Comparison of ENCODE assay signal across 9 cellular contexts in the genomic region with DNA sequence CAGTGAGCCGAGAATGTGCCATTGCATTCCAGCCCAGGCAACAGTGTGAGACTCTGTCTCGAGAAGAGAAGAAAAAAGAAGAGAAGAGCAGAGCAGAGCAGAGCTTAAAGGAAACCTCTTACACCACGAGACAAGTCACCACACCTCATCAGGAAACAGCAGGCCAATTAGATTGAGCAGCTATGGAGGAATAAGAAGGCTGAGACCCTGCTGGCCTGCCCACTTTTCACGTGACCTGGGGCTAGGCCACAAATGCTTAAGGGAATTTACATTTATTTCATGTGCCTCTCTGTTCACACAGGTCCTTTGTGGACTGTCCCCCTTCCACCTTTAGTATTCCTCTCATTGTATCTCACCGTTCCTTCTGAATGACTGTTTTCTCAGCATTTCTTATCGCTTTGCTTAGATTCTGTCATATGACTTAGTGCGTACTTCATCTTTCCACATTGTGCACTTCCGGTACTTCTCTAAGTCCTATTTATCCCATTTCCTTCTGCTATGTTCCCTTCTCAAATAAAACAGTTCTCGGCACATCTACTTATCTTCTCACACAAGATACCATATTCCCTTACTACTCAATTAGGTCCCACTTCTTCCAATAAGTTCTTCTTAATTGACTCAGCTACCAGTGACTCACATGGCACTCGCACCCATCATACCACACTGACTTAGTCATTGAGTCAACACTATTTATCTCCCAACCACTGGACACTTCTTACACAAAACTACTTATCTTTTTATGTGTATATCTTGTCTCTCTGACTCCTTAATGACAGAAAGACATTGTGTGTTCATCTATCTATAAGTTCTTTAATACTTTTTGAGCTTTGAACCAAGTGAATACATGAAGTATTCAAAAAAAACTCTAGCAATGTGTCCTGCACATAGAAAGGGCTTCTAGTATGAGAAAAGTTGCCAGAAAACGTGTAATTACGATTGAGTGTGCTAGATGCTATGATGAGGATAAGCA. TPM values are rescaled to one million over a fixed set of nuclear protein-coding genes. Genes with fewer than 3 reads are reported as not detected.
DNase-seq lines count a peak whose midpoint lies in the region; ATAC-seq and TF ChIP-seq lines count a peak whose summit lies in the region.
"Had no signal": no experiment of that assay in that cellular context is flagged by ENCODE, and none has a peak within 500 bp of the region (broad histone marks: within the 10 kb centered on the region; RNA-seq: fewer than 3 reads in every experiment).

No MANE protein-coding gene starts in this region.

- intact Hi-C loops in PC-3 (cut with micrococcal nuclease), result loop anchor here (1.0 to 5.0 kb wide), 3 partner anchors 10 to 113 kb away; partner anchors contain the start of gene MCTS1
- intact Hi-C loops in mammary epithelial cell (cut with micrococcal nuclease), result no loop called here

- peak overlapping the region; percentile 40; the same call in 1 of the 2 replicates for H3K9ac ChIP-seq in PC-3 (ENCODE audit: low read length)
- no peak overlapping the region for H3K9ac ChIP-seq in mammary epithelial cell (ENCODE audit: insufficient read depth, low read length)

- 64% methylated on average over 9 of the region's 12 CpGs for WGBS in mammary epithelial cell (ENCODE audit: low coverage, missing lambda C conversion rate)

- H3F3A ChIP-seq in PC-3 (ENCODE audit: low read length, unreplicated experiment), result no peaks in the 10 kb centered on the region

- no peaks in the 10 kb centered on the region for H3K9me2 ChIP-seq in PC-3 (replicated peaks; ENCODE audit: low read length)

- H3K27me3 ChIP-seq in PC-3 (ENCODE audit: low read length) (no peaks in the 10 kb centered on the region), mammary epithelial cell (ENCODE audit: insufficient read depth, low read length) (no peaks in the 10 kb centered on the region), Peyer's patch (no peaks in the 10 kb centered on the region)

- H4K20me1 ChIP-seq in PC-3 (ENCODE audit: low read length), result no peaks in the 10 kb centered on the region
- no peaks in the 10 kb centered on the region for H4K20me1 ChIP-seq in mammary epithelial cell (ENCODE audit: insufficient read depth, low read length)

- H3K4me2 ChIP-seq in PC-3 (ENCODE audit: low read length) (peak overlapping the region; percentile 67), mammary epithelial cell (ENCODE audit: insufficient read depth, low read depth, low read length) (peak overlapping the region; percentile 37)

- H3K4me1 ChIP-seq in PC-3 (ENCODE audit: insufficient read depth, low read length) (peaks cover 26% of the 10 kb centered on the region), mammary epithelial cell (ENCODE audit: insufficient read depth, low read length) (peaks cover 19% of the 10 kb centered on the region), Peyer's patch (no peaks in the 10 kb centered on the region)

- ATAC-seq in PC-3 (peak; percentile 94), omental fat pad (ENCODE audit: low FRiP score) (peak; percentile 91)

- BruUV-seq in PC-3 (replicated peaks; lab: Mats Ljungman, UMichigan) (TSS peak; percentile 22), mammary epithelial cell (replicated peaks; lab: Mats Ljungman, UMichigan) (no TSS peak)

- H3K79me2 ChIP-seq in PC-3 (ENCODE audit: low read length) (peaks cover 23% of the 10 kb centered on the region), mammary epithelial cell (ENCODE audit: insufficient read depth, low read length) (peaks cover 4% of the 10 kb centered on the region)

- in situ Hi-C loops in mammary epithelial cell (cut with MboI; ENCODE audit: low sequenced_read_pairs in 2 of 2), result no loop called here

- H3K9me3 ChIP-seq in PC-3 (ENCODE audit: low read length) (no peaks in the 10 kb centered on the region), mammary epithelial cell (replicated peaks; ENCODE audit: insufficient read depth, low read length) (no peaks in the 10 kb centered on the region), Peyer's patch (no peaks in the 10 kb centered on the region)

- peak; percentile 97 for DNase-seq in EH (ENCODE audit: low read depth)
- peak; percentile 88 for DNase-seq in PC-3
- peak; percentile 83 for DNase-seq in mammary epithelial cell
- DNase-seq in omental fat pad (ENCODE audit: low spot score), result no peak
- no peak for DNase-seq in Peyer's patch
- no peak for DNase-seq in cortex of kidney (lab: John Stamatoyannopoulos, UW)
- no peak for DNase-seq in inferior parietal cortex (ENCODE audit: extremely low spot score)
- DNase-seq in SHP77 treated with DMSO at 0.1 percent for 48 hours (lab: John Stamatoyannopoulos, UW), result no peak
- DNase-seq: NCI-H446 treated with DMSO at 0.1 percent for 48 hours had no signal

- TF ChIP-seq CTCF in PC-3 (conservative IDR thresholded peaks at IDR 0.05; ENCODE audit: low read depth, low read length), result no peak
- TF ChIP-seq CTCF in mammary epithelial cell (conservative IDR thresholded peaks at IDR 0.05 in 1 of 2, IDR thresholded peaks at IDR 0.05 in 1 of 2; ENCODE audit: extremely low read depth in 1 of 2, insufficient read depth in 1 of 2, low read depth in 1 of 2, low read length in 2 of 2), result no peak
- TF ChIP-seq CTCF in omental fat pad (IDR thresholded peaks at IDR 0.05), result no peak
- no peak for TF ChIP-seq CTCF in Peyer's patch (IDR thresholded peaks at IDR 0.05)

- H3K27ac ChIP-seq in PC-3 (ENCODE audit: low read length) (peak overlapping the region; percentile 86), mammary epithelial cell (ENCODE audit: insufficient read depth, low read depth, low read length) (peak overlapping the region; percentile 52), Peyer's patch (no peak overlapping the region)

- H2AFZ ChIP-seq in PC-3 (ENCODE audit: low read length) (peak overlapping the region; percentile 12; the same call in 1 of the 2 replicates), mammary epithelial cell (ENCODE audit: low read depth, low read length) (no peak overlapping the region)

- no peak for TF ChIP-seq POLR2A in Peyer's patch (IDR thresholded peaks at IDR 0.05)

- H3K4me3 ChIP-seq in PC-3 (ENCODE audit: low read length) (peak overlapping the region; percentile 31; the same call in 1 of the 2 replicates), mammary epithelial cell (replicated peaks in 1 of 3; ENCODE audit: insufficient read depth in 1 of 3, low read depth in 2 of 3, low read length in 3 of 3) (no peak overlapping the region), Peyer's patch (no peak overlapping the region)

- H3K36me3 ChIP-seq in PC-3 (ENCODE audit: low read depth, low read length), result peaks cover 3% of the 10 kb centered on the region; the same call in 1 of the 2 replicates
- H3K36me3 ChIP-seq in mammary epithelial cell (ENCODE audit: insufficient read depth, low read length), result no peaks in the 10 kb centered on the region
- H3K36me3 ChIP-seq in Peyer's patch, result peaks cover 0 to 11% (median 0%) of the 10 kb centered on the region in 3 donors

- CTCF ChIA-PET in PC-3 (lab: Charles Lee), result no interaction called here
- CTCF ChIA-PET in mammary epithelial cell (lab: Charles Lee; ENCODE audit: low non-redundant PET), result no interaction called here

- dilution Hi-C loops in mammary epithelial cell (cut with HindIII; ENCODE audit: low sequenced_read_pairs), result no loop called here

- POLR2A ChIA-PET in PC-3 (lab: Charles Lee; ENCODE audit: unreplicated experiment), result interaction anchor here (1.3 kb wide), 1 partner anchor 11 kb away, joined by 5 read pairs; the partner anchor contains the start of gene CUL4B

RNA-seq across cellular contexts. Expression of gene CUL4B, which starts 11.0 kb away (rescaled TPM):
- total RNA-seq in PC-3 (2014; rRNA removed), result 38.1 and 47.6 TPM in 2 replicates
- total RNA-seq in mammary epithelial cell, result 10 to 100 TPM; 25.9 to 51.2 TPM
- polyA plus RNA-seq in mammary epithelial cell, result 12.5 TPM
- 40.4 TPM for polyA minus RNA-seq in mammary epithelial cell
- total RNA-seq in omental fat pad, result 10 to 100 TPM; 27.3 to 55.5 (median 30.3) TPM
- total RNA-seq in Peyer's patch, result 10 to 100 TPM; 17.1 to 59.4 (median 22.8) TPM

RNA-seq across cellular contexts. Expression of gene MCTS1, which starts 54.1 kb away (rescaled TPM):
- total RNA-seq in PC-3 (2014; rRNA removed), result 50.0 and 83.7 TPM in 2 replicates
- 10 to 100 TPM; 23.7 to 50.0 TPM for total RNA-seq in mammary epithelial cell
- polyA plus RNA-seq in mammary epithelial cell, result 45.7 TPM
- 3.3 TPM for polyA minus RNA-seq in mammary epithelial cell
- total RNA-seq in omental fat pad, result 10 to 100 TPM; 17.9 to 26.8 (median 21.3) TPM
- total RNA-seq in Peyer's patch, result 10 to 100 TPM; 17.7 to 42.1 (median 26.8) TPM

Comparison
In these comparisons a context has a peak if more than half of its experiments do, and no peak if none do; other contexts are left out.
1. DNase-seq: peak in EH (single experiment), PC-3 (single experiment) and mammary epithelial cell (single experiment); none in omental fat pad (single experiment), Peyer's patch (0 of 3), cortex of kidney (single experiment), inferior parietal cortex (single experiment) and SHP77 treated with DMSO at 0.1 percent for 48 hours (single experiment).
2. H3K27ac ChIP-seq: peak in PC-3 (single experiment) and mammary epithelial cell (single experiment); none in Peyer's patch (0 of 4).